In the genomic region with DNA sequence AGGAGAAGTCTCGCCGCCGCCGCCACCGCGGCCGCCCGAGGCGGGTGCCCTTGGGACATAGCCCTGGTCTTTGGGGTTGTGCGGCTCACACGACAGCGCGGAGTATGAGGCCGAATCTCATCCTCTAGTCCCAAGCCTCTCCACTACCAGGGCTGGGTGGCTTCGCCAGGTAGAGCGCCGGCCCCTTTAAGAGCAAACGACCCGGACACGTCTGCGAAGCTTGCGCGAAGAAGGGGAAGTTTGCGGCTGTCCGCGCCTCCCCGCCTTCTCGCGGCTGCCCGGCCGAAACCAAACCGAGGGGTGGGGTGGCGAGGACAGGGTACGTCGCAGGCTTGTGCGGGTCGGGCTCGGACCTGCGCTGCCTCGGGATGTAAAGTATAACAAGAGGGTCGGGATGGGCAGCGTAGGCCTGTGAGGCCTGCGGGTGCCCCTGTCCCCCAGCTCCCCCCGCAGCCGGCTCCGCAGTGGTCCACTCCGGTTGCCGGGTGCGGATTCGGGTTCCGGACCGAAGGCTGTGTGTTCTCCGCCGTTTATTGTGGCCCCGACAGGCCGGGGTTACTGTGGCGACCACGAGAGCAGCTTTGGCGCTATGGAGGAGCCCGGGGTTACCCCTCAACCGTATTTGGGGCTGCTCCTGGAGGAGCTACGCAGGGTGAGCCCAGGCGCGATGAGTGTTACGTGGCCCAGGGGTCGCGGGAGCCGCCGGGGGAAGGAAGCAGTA, we compare ENCODE assay signal across 8 cellular contexts. TPM values are rescaled to one million over a fixed set of nuclear protein-coding genes. Genes with fewer than 3 reads are reported as not detected.
DNase-seq lines count a peak whose midpoint lies in the region; ATAC-seq and TF ChIP-seq lines count a peak whose summit lies in the region.

No MANE protein-coding gene starts in this region.

- H3K9me3 ChIP-seq in adipocyte (ENCODE audit: control insufficient read depth, low read length) (no peaks in the 10 kb centered on the region), heart right ventricle (peaks cover 0 to 14% (median 0%) of the 10 kb centered on the region in 11 donors), upper lobe of right lung (no peaks in the 10 kb centered on the region)

- intact Hi-C loops in heart right ventricle (cut with DNase I) = loop anchor here in 9 of 10 donors (1.0 to 10.0 kb wide), 10 partner anchors 90 to 168 kb away; partner anchors contain the start of genes PNN (in 6 of the 9), FBXO33 (in 4 of the 9), TRAPPC6B (in 3 of the 9) and GEMIN2 (in 2 of the 9)
- intact Hi-C loops in posterior vena cava (cut with DNase I) = no loop called here
- intact Hi-C loops in upper lobe of right lung (cut with DNase I) = no loop called here

- H3K27me3 ChIP-seq in adipocyte (replicated peaks; ENCODE audit: control insufficient read depth, insufficient read depth, low read length) = no peaks in the 10 kb centered on the region
- H3K27me3 ChIP-seq in heart right ventricle = no peaks in the 10 kb centered on the region
- H3K27me3 ChIP-seq in upper lobe of right lung = no peaks in the 10 kb centered on the region

- TF ChIP-seq CTCF in GM12864 (IDR thresholded peaks at IDR 0.05; ENCODE audit: low read depth, low read length, missing control alignments) (peak; percentile 2), HFFc6 (IDR thresholded peaks at IDR 0.05) (no peak), heart right ventricle (IDR thresholded peaks at IDR 0.05) (no peak), upper lobe of right lung (IDR thresholded peaks at IDR 0.05) (no peak)

- H3K4me1 ChIP-seq in adipocyte (ENCODE audit: control insufficient read depth, insufficient read depth, low read length) = peaks cover 22% of the 10 kb centered on the region
- H3K4me1 ChIP-seq in heart right ventricle = peaks cover 0 to 42% (median 28%) of the 10 kb centered on the region in 9 donors
- H3K4me1 ChIP-seq in upper lobe of right lung = peaks cover 21% of the 10 kb centered on the region

- H3K9me3 Mint-ChIP-seq in HFFc6 = peaks cover 10% of the 10 kb centered on the region

- H3K4me3 Mint-ChIP-seq in HFFc6 = peak overlapping the region; percentile 84

- H3K27ac ChIP-seq in heart right ventricle (peak overlapping the region; percentile 89 to 100 (median 98)), upper lobe of right lung (peak overlapping the region; percentile 100)

- peaks cover 4% of the 10 kb centered on the region for H3K36me3 Mint-ChIP-seq in HFFc6 (ENCODE audit: low read depth)

- no peaks in the 10 kb centered on the region for H3K36me3 ChIP-seq in adipocyte (ENCODE audit: control insufficient read depth, insufficient read depth, low read length, severe bottlenecking)
- H3K36me3 ChIP-seq in heart right ventricle = no peaks in the 10 kb centered on the region
- no peaks in the 10 kb centered on the region for H3K36me3 ChIP-seq in upper lobe of right lung

- H3K4me3 ChIP-seq in GM12864 (ENCODE audit: low read depth, low read length) (peak overlapping the region; percentile 76), adipocyte (ENCODE audit: low read length) (peak overlapping the region; percentile 100), heart right ventricle (peak overlapping the region; percentile 66 to 96 (median 88)), upper lobe of right lung (peak overlapping the region; percentile 95)

- H3K27me3 Mint-ChIP-seq in HFFc6 (ENCODE audit: insufficient read depth) = no peaks in the 10 kb centered on the region; the same call in none of the 2 replicates

- peak; percentile 72 for DNase-seq in GM12864 (ENCODE audit: low read depth)
- DNase-seq in HFFc6 = peak; percentile 64
- DNase-seq in NAMALWA (ENCODE audit: low spot score) = peak; percentile 76
- peak; percentile 57 to 83 for DNase-seq in SW 1271 (lab: John Stamatoyannopoulos, UW)
- DNase-seq in adipocyte (ENCODE audit: low read depth) = peak; percentile 86
- peak; percentile 85 to 87 for DNase-seq in heart right ventricle
- DNase-seq in posterior vena cava (ENCODE audit: low spot score) = peak; percentile 96
- DNase-seq in upper lobe of right lung = peak; percentile 93

- 0% methylated on average over 69 of the region's 69 CpGs for WGBS in heart right ventricle, 2 donors

- ATAC-seq in heart right ventricle (peak; percentile 94 to 97 (median 96)), upper lobe of right lung (peak; percentile 95)

- H3K4me1 Mint-ChIP-seq in HFFc6 (ENCODE audit: low read depth) = peaks cover 44% of the 10 kb centered on the region

- peak overlapping the region; percentile 96 for H3K27ac Mint-ChIP-seq in HFFc6

- H3K9ac ChIP-seq in adipocyte (ENCODE audit: low read length) = peak overlapping the region; percentile 97

RNA-seq across cellular contexts. Expression of gene MIA2, which starts 33.3 kb away (rescaled TPM):
- 10 to 100 TPM; 11.5 to 16.3 (median 13.0) TPM for total RNA-seq in HFFc6 (2021; fragmentation: NEBNext Ultra II Directional; extraction: Animal tissue kit (Norgen Biotek cat#: 25700))
- 10 to 100 TPM; 17.8 to 34.2 (median 22.3) TPM for total RNA-seq in heart right ventricle
- 10 to 100 TPM in 1 of 2 donors, 1 to 10 TPM in 1; 8.0 to 34.6 TPM for polyA plus RNA-seq in heart right ventricle
- total RNA-seq in posterior vena cava = 10 to 100 TPM; 19.9 to 21.1 TPM
- 33.8 TPM for total RNA-seq in upper lobe of right lung

Comparison
In these comparisons a context has a peak if more than half of its experiments do, and no peak if none do; other contexts are left out.
1. Peak in every context shown above with its lines: DNase-seq, ATAC-seq, H3K4me3 ChIP-seq and H3K27ac ChIP-seq.
2. intact Hi-C loops: an anchor here in heart right ventricle (1.0 to 10.0 kb wide); none called in posterior vena cava and upper lobe of right lung.